ENCODE assay signal across 9 cellular contexts in the genomic region with DNA sequence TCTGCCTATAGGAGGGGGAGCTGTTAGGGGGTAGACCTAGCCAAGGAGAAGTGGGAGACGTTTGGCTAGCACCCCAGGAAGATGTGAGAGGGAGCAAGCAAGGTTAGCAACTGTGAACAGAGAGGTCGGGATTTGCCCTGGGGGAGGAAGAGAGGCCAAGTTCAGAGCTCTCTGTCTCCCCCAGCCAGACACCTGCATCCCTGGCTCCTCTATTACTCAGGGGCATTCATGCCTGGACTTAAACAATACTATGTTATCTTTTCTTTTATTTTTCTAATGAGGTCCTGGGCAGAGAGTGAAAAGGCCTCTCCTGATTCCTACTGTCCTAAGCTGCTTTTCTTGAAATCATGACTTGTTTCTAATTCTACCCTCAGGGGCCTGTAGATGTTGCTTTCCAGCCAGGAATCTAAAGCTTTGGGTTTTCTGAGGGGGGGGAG. TPM values are rescaled to one million over a fixed set of nuclear protein-coding genes. Genes with fewer than 3 reads are reported as not detected.
DNase-seq lines count a peak whose midpoint lies in the region; ATAC-seq and TF ChIP-seq lines count a peak whose summit lies in the region.
"Had no signal": no experiment of that assay in that cellular context is flagged by ENCODE, and none has a peak within 500 bp of the region (broad histone marks: within the 10 kb centered on the region; RNA-seq: fewer than 3 reads in every experiment).

No MANE protein-coding gene starts in this region.

- peaks cover 60 to 65% of the 10 kb centered on the region in 2 donors for H3K4me1 Mint-ChIP-seq in effector memory CD8-positive, alpha-beta T cell (ENCODE audit: low read depth in 2 of 2)
- peaks cover 49% of the 10 kb centered on the region for H3K4me1 Mint-ChIP-seq in neural crest cell

- H3K4me3 ChIP-seq in BJ (ENCODE audit: low read depth, low read length) = peak overlapping the region; percentile 2; the same call in 1 of the 2 replicates

- peak overlapping the region; percentile 99 to 100 for H3K27ac Mint-ChIP-seq in effector memory CD8-positive, alpha-beta T cell
- no peak overlapping the region for H3K27ac Mint-ChIP-seq in neural crest cell (ENCODE audit: unreplicated experiment)

- H3K9me3 Mint-ChIP-seq in effector memory CD8-positive, alpha-beta T cell = no peaks in the 10 kb centered on the region
- no peaks in the 10 kb centered on the region for H3K9me3 Mint-ChIP-seq in neural crest cell

- CTCF ChIA-PET in BJ (lab: Yijun Ruan, JAX) = interaction anchor here (0.6 to 4.5 kb wide), 9 partner anchors 12 to 39 kb away, joined by 3 to 23 read pairs (median 11); no protein-coding TSS in a partner anchor

- peaks cover 12% of the 10 kb centered on the region for H3K36me3 ChIP-seq in BJ (ENCODE audit: control insufficient read depth, insufficient read depth, low read length)

- TF ChIP-seq CTCF in BJ (IDR thresholded peaks at IDR 0.05; ENCODE audit: insufficient read depth, low read depth, low read length) (no peak), neural crest cell (conservative IDR thresholded peaks at IDR 0.05) (no peak)

- H3K4me3 Mint-ChIP-seq in effector memory CD8-positive, alpha-beta T cell = peak overlapping the region; percentile 98
- peak overlapping the region; percentile 91 for H3K4me3 Mint-ChIP-seq in neural crest cell

- no peak for ATAC-seq in effector memory CD8-positive, alpha-beta T cell (replicated peaks)
- ATAC-seq in HG03378 (IDR thresholded peaks at IDR 0.05; ENCODE audit: unreplicated experiment) (no peak), HG03439 (IDR thresholded peaks at IDR 0.05; ENCODE audit: unreplicated experiment) (no peak), GM21737 (IDR thresholded peaks at IDR 0.05; ENCODE audit: unreplicated experiment) (no peak)
- ATAC-seq: mucosa of descending colon had no signal

- POLR2A ChIA-PET in BJ (lab: Charles Lee) = interaction anchor here (1.7 kb wide), 1 partner anchor 9 kb away, joined by 6 read pairs; no protein-coding TSS in a partner anchor

- DNase-seq in BJ (ENCODE audit: low read depth) (no peak), NCI-H146 treated with DMSO at 0.1 percent for 48 hours (lab: John Stamatoyannopoulos, UW; ENCODE audit: unreplicated experiment) (peak; percentile 85), neural crest cell (ENCODE audit: low read depth, low spot score) (no peak), HPDE6-E6E7 (ENCODE audit: extremely low spot score) (no peak)
- DNase-seq in effector memory CD8-positive, alpha-beta T cell = no peak

- no peaks in the 10 kb centered on the region for H3K27me3 ChIP-seq in BJ (ENCODE audit: control insufficient read depth, insufficient read depth, low read length)

- H3K27me3 Mint-ChIP-seq in effector memory CD8-positive, alpha-beta T cell = no peaks in the 10 kb centered on the region
- peaks cover 7% of the 10 kb centered on the region for H3K27me3 Mint-ChIP-seq in neural crest cell (ENCODE audit: low read depth)

- peaks cover 87% of the 10 kb centered on the region for H3K36me3 Mint-ChIP-seq in effector memory CD8-positive, alpha-beta T cell (ENCODE audit: insufficient read depth)
- no peaks in the 10 kb centered on the region for H3K36me3 Mint-ChIP-seq in neural crest cell (ENCODE audit: low read depth)

RNA-seq across cellular contexts. Expression of gene BTG2, which starts 2.4 kb away (rescaled TPM):
- polyA plus RNA-seq in BJ (2011; rRNA removed) = 22.8 and 23.7 TPM in 2 replicates
- polyA minus RNA-seq in BJ (2011; rRNA and poly(A)+ RNA removed) = 9.9 and 17.3 TPM in 2 replicates
- 16.1 and 18.1 TPM in 2 replicates for total RNA-seq in neural crest cell

RNA-seq across cellular contexts. Expression of gene FMOD, which starts 43.2 kb away (rescaled TPM):
- polyA plus RNA-seq in BJ (2011; rRNA removed) = 14.0 and 18.0 TPM in 2 replicates
- 1.8 and 2.3 TPM in 2 replicates for polyA minus RNA-seq in BJ (2011; rRNA and poly(A)+ RNA removed)
- 0.35 and 0.39 TPM in 2 replicates for total RNA-seq in neural crest cell
